In genomic region chr10:131132681-131133080, GRCh38 we compare ENCODE assay signal across 18 cellular contexts.
DNase-seq lines count a peak whose midpoint lies in the region; ATAC-seq and TF ChIP-seq lines count a peak whose summit lies in the region.
"Had no signal": no experiment of that assay in that cellular context is flagged by ENCODE, and none has a peak within 500 bp of the region (broad histone marks: within the 10 kb centered on the region; RNA-seq: fewer than 3 reads in every experiment).

No MANE protein-coding gene starts in this region.

- H3K4me1 ChIP-seq in neural progenitor cell = no peaks in the 10 kb centered on the region
- H3K4me1 ChIP-seq: Caco-2 had no signal

- no peak overlapping the region for H3K27ac Mint-ChIP-seq in natural killer cell treated with Interleukin-12 subunit alpha and Interleukin-12 subunit beta and Interleukin-15 and Interleukin-18, amount 100 ng/mL, for 72 hours
- no peak overlapping the region for H3K27ac Mint-ChIP-seq in natural killer cell
- H3K27ac Mint-ChIP-seq in glutamatergic neuron (ENCODE audit: unreplicated experiment) = no peak overlapping the region
- H3K27ac Mint-ChIP-seq in neural progenitor cell = peak overlapping the region; percentile 17
- H3K27ac Mint-ChIP-seq: CD4-positive, alpha-beta T cell; GM23338; HFFc6; IgD-negative memory B cell had no signal

- H3K9me3 Mint-ChIP-seq in natural killer cell treated with Interleukin-12 subunit alpha and Interleukin-12 subunit beta and Interleukin-15 and Interleukin-18, amount 100 ng/mL, for 72 hours = no peaks in the 10 kb centered on the region
- no peaks in the 10 kb centered on the region for H3K9me3 Mint-ChIP-seq in natural killer cell
- H3K9me3 Mint-ChIP-seq in glutamatergic neuron (ENCODE audit: unreplicated experiment) = peaks cover 2% of the 10 kb centered on the region
- H3K9me3 Mint-ChIP-seq in neural progenitor cell = no peaks in the 10 kb centered on the region
- H3K9me3 Mint-ChIP-seq: CD4-positive, alpha-beta T cell had no signal

- no peak for TF ChIP-seq CTCF in natural killer cell (IDR thresholded peaks at IDR 0.05)
- no peak for TF ChIP-seq CTCF in glutamatergic neuron (IDR thresholded peaks at IDR 0.05; ENCODE audit: partially characterized antibody, unreplicated experiment)
- no peak for TF ChIP-seq CTCF in neural progenitor cell (IDR thresholded peaks at IDR 0.05)

- intact Hi-C loops in natural killer cell (cut with micrococcal nuclease) = no loop called here

- H3K36me3 ChIP-seq in neural progenitor cell = no peaks in the 10 kb centered on the region

- no peaks in the 10 kb centered on the region for H3K4me1 Mint-ChIP-seq in natural killer cell treated with Interleukin-12 subunit alpha and Interleukin-12 subunit beta and Interleukin-15 and Interleukin-18, amount 100 ng/mL, for 72 hours (ENCODE audit: low read depth in 2 of 2)
- H3K4me1 Mint-ChIP-seq in natural killer cell = no peaks in the 10 kb centered on the region
- peaks cover 5% of the 10 kb centered on the region for H3K4me1 Mint-ChIP-seq in glutamatergic neuron (ENCODE audit: low read depth, unreplicated experiment)
- no peaks in the 10 kb centered on the region for H3K4me1 Mint-ChIP-seq in neural progenitor cell
- H3K4me1 Mint-ChIP-seq: IgD-negative memory B cell had no signal

- H2AFZ ChIP-seq in neural progenitor cell (replicated peaks) = no peak overlapping the region
- H2AFZ ChIP-seq: GM23338 had no signal

- H3K9me3 ChIP-seq in neural progenitor cell (ENCODE audit: low read depth) = no peaks in the 10 kb centered on the region
- H3K9me3 ChIP-seq: Caco-2 had no signal

- no peak for ATAC-seq in natural killer cell treated with Interleukin-12 subunit alpha and Interleukin-12 subunit beta and Interleukin-15 and Interleukin-18, amount 100 ng/mL, for 72 hours
- ATAC-seq in natural killer cell (no peak), HG02970 (IDR thresholded peaks at IDR 0.05; ENCODE audit: low FRiP score, unreplicated experiment) (no peak), HG03442 (IDR thresholded peaks at IDR 0.05; ENCODE audit: unreplicated experiment) (no peak)
- ATAC-seq: GM23338, HCT116, HepG2 had no signal

- H3K27ac ChIP-seq in neural progenitor cell = no peak overlapping the region
- H3K27ac ChIP-seq in temporal lobe (ENCODE audit: low read depth, low read length) = peak overlapping the region; percentile 22

- H3K27me3 Mint-ChIP-seq in natural killer cell treated with Interleukin-12 subunit alpha and Interleukin-12 subunit beta and Interleukin-15 and Interleukin-18, amount 100 ng/mL, for 72 hours = peaks cover 0 to 8% of the 10 kb centered on the region in 2 donors
- peaks cover 0 to 7% of the 10 kb centered on the region in 2 donors for H3K27me3 Mint-ChIP-seq in natural killer cell (ENCODE audit: low read depth in 2 of 2)
- peaks cover 2% of the 10 kb centered on the region for H3K27me3 Mint-ChIP-seq in glutamatergic neuron (ENCODE audit: unreplicated experiment)
- peaks cover 4% of the 10 kb centered on the region for H3K27me3 Mint-ChIP-seq in neural progenitor cell (ENCODE audit: insufficient read depth, low read depth)
- H3K27me3 Mint-ChIP-seq: CD4-positive, alpha-beta T cell; IgD-negative memory B cell had no signal

- no peaks in the 10 kb centered on the region for H3K36me3 Mint-ChIP-seq in natural killer cell treated with Interleukin-12 subunit alpha and Interleukin-12 subunit beta and Interleukin-15 and Interleukin-18, amount 100 ng/mL, for 72 hours
- H3K36me3 Mint-ChIP-seq in natural killer cell (no peaks in the 10 kb centered on the region), glutamatergic neuron (ENCODE audit: unreplicated experiment) (no peaks in the 10 kb centered on the region), neural progenitor cell (no peaks in the 10 kb centered on the region)

- no peaks in the 10 kb centered on the region for H3K79me2 ChIP-seq in neural progenitor cell (ENCODE audit: low read depth)

- peak; percentile 18 for DNase-seq in natural killer cell treated with Interleukin-12 subunit alpha and Interleukin-12 subunit beta and Interleukin-15 and Interleukin-18, amount 100 ng/mL, for 72 hours (ENCODE audit: low spot score)
- DNase-seq in natural killer cell = no peak
- peak; percentile 3 for DNase-seq in glutamatergic neuron
- DNase-seq in neural progenitor cell (ENCODE audit: low spot score) = no peak
- DNase-seq in inferior parietal cortex (ENCODE audit: extremely low spot score) = no peak
- DNase-seq: 8988T; C1 segment of cervical spinal cord; CD4-positive, alpha-beta T cell; H7; HFFc6 had no signal

- H3K9ac ChIP-seq in neural progenitor cell = no peak overlapping the region

- no peaks in the 10 kb centered on the region for H3K27me3 ChIP-seq in neural progenitor cell

- H3K4me2 ChIP-seq in neural progenitor cell = no peak overlapping the region
- H3K4me2 ChIP-seq: GM23338 had no signal

- no peak overlapping the region for H3K4me3 ChIP-seq in neural progenitor cell
- H3K4me3 ChIP-seq: GM23338 had no signal

- H3K4me3 Mint-ChIP-seq in natural killer cell treated with Interleukin-12 subunit alpha and Interleukin-12 subunit beta and Interleukin-15 and Interleukin-18, amount 100 ng/mL, for 72 hours = no peak overlapping the region
- H3K4me3 Mint-ChIP-seq in natural killer cell (no peak overlapping the region), glutamatergic neuron (ENCODE audit: unreplicated experiment) (no peak overlapping the region), neural progenitor cell (no peak overlapping the region)
- H3K4me3 Mint-ChIP-seq: CD4-positive, alpha-beta T cell; GM23338; HFFc6; IgD-negative memory B cell had no signal

- no peaks in the 10 kb centered on the region for H3F3A ChIP-seq in neural progenitor cell (ENCODE audit: low read depth)

- H4K20me1 ChIP-seq in neural progenitor cell (ENCODE audit: low read depth) = no peaks in the 10 kb centered on the region

Comparison
In these comparisons a context has a peak if more than half of its experiments do, and no peak if none do; other contexts are left out.
1. DNase-seq: peak in natural killer cell treated with Interleukin-12 subunit alpha and Interleukin-12 subunit beta and Interleukin-15 and Interleukin-18, amount 100 ng/mL, for 72 hours (single experiment) and glutamatergic neuron (single experiment); none in natural killer cell (single experiment), neural progenitor cell (single experiment) and inferior parietal cortex (single experiment).